Comparison of ENCODE assay signal across 22 cellular contexts in genomic region chr10:130202984-130203617, GRCh38.
DNase-seq lines count a peak whose midpoint lies in the region; ATAC-seq and TF ChIP-seq lines count a peak whose summit lies in the region.
"Had no signal": no experiment of that assay in that cellular context is flagged by ENCODE, and none has a peak within 500 bp of the region (broad histone marks: within the 10 kb centered on the region; RNA-seq: fewer than 3 reads in every experiment).

No MANE protein-coding gene starts in this region.

- peaks cover 6% of the 10 kb centered on the region for H3K27me3 ChIP-seq in lower lobe of right lung (ENCODE audit: low read depth)
- H3K27me3 ChIP-seq: brain microvascular endothelial cell, dorsolateral prefrontal cortex had no signal

- H3K4me3 ChIP-seq in lower lobe of right lung: no peak overlapping the region
- H3K4me3 ChIP-seq: dorsolateral prefrontal cortex, prostate gland had no signal

- H3K27ac ChIP-seq in lower lobe of right lung: no peak overlapping the region
- H3K27ac ChIP-seq: brain microvascular endothelial cell, dorsolateral prefrontal cortex, prostate gland had no signal

- H3K4me1 ChIP-seq in lower lobe of right lung: no peaks in the 10 kb centered on the region
- H3K4me1 ChIP-seq: prostate gland had no signal

- intact Hi-C loops in lower lobe of right lung (cut with DNase I): no loop called here

- no peaks in the 10 kb centered on the region for H3K9me3 ChIP-seq in lower lobe of right lung
- H3K9me3 ChIP-seq: prostate gland had no signal

- ATAC-seq in GM19395 (IDR thresholded peaks at IDR 0.05; ENCODE audit: unreplicated experiment) (peak; percentile 60), lower lobe of right lung (peak; percentile 16 to 23)
- ATAC-seq: CD8-positive, alpha-beta T cell; natural killer cell treated with Interleukin-12 subunit alpha and Interleukin-12 subunit beta and Interleukin-15 and Interleukin-18, amount 100 ng/mL, for 72 hours; PC-3 had no signal

- no peak for TF ChIP-seq CTCF in lower lobe of right lung (IDR thresholded peaks at IDR 0.05)

- H3K36me3 ChIP-seq in lower lobe of right lung: no peaks in the 10 kb centered on the region
- H3K36me3 ChIP-seq: brain microvascular endothelial cell, prostate gland had no signal

- DNase-seq in NCI-H2107 (lab: John Stamatoyannopoulos, UW) (peak; percentile 0), NCI-H2107 treated with DMSO at 0.1 percent for 48 hours (lab: John Stamatoyannopoulos, UW; ENCODE audit: unreplicated experiment) (no peak), NCI-H2171 treated with DMSO at 0.1 percent for 48 hours (lab: John Stamatoyannopoulos, UW) (peak; percentile 51), lower lobe of right lung (no peak), SK-N-DZ (ENCODE audit: low spot score) (no peak)
- DNase-seq in activated CD4-positive, alpha-beta T cell treated with anti-CD3 and anti-CD28 coated beads for 48 hours: no peak
- no peak for DNase-seq in activated CD4-positive, alpha-beta T cell treated with anti-CD3 and anti-CD28 coated beads, Interleukin-2, amount 50 U/mL, for 1 hour
- DNase-seq: ACHN; activated CD4-positive, alpha-beta T cell treated with anti-CD3 and anti-CD28 coated beads, Interleukin-2, amount 50 U/mL, for 48 hours; activated naive CD8-positive, alpha-beta T cell treated with anti-CD3 and anti-CD28 coated beads for 36 hours; activated T-cell treated with anti-CD3 and anti-CD28 coated beads, Interleukin-2, amount 50 U/mL, for 48 hours; brain microvascular endothelial cell; CD8-positive, alpha-beta T cell; dorsolateral prefrontal cortex; H7; mesendoderm; NCI-H226; PC-3; stimulated activated CD4-positive, alpha-beta T cell treated with anti-CD3 and anti-CD28 coated beads, Interleukin-12 subunit alpha, Interleukin-12 subunit beta, amount 100 ng/mL, for 4 hours had no signal

Comparison
In these comparisons a context has a peak if more than half of its experiments do, and no peak if none do; other contexts are left out.
1. DNase-seq: peak in NCI-H2107 (single experiment) and NCI-H2171 treated with DMSO at 0.1 percent for 48 hours (single experiment); none in NCI-H2107 treated with DMSO at 0.1 percent for 48 hours (single experiment), lower lobe of right lung (single experiment), activated CD4-positive, alpha-beta T cell treated with anti-CD3 and anti-CD28 coated beads for 48 hours (single experiment), SK-N-DZ (single experiment) and activated CD4-positive, alpha-beta T cell treated with anti-CD3 and anti-CD28 coated beads, Interleukin-2, amount 50 U/mL, for 1 hour (single experiment).